22 cellular contexts compared by ENCODE assay signal in genomic region chr21:45350206-45350854, GRCh38. TPM values are rescaled to one million over a fixed set of nuclear protein-coding genes. Genes with fewer than 3 reads are reported as not detected.
DNase-seq lines count a peak whose midpoint lies in the region; ATAC-seq and TF ChIP-seq lines count a peak whose summit lies in the region.
"Had no signal": no experiment of that assay in that cellular context is flagged by ENCODE, and none has a peak within 500 bp of the region (broad histone marks: within the 10 kb centered on the region; RNA-seq: fewer than 3 reads in every experiment).

No MANE protein-coding gene starts in this region.

- H2AK5ac ChIP-seq in trophoblast cell (ENCODE audit: low read length): no peak overlapping the region

- no peak overlapping the region for H4K12ac ChIP-seq in trophoblast cell (ENCODE audit: low read depth, low read length)

- no peak overlapping the region for H2BK120ac ChIP-seq in trophoblast cell (ENCODE audit: insufficient read depth, low read length, poor library complexity)

- H3K4me3 Mint-ChIP-seq in activated naive CD4-positive, alpha-beta T cell treated with anti-CD3 and anti-CD28 coated beads for 36 hours: no peak overlapping the region
- H3K4me3 Mint-ChIP-seq: CD4-positive, alpha-beta T cell; HFFc6 had no signal

- H2BK5ac ChIP-seq in trophoblast cell (ENCODE audit: low read depth, low read length, poor library complexity): no peak overlapping the region

- CTCF ChIA-PET in activated naive CD4-positive, alpha-beta T cell treated with anti-CD3 and anti-CD28 coated beads for 36 hours (lab: Charles Lee): no interaction called here

- peak overlapping the region in 8 of 11 experiments; percentile 10 to 72 (median 50); a peak in 12 of 22 replicates for H3K4me2 ChIP-seq in BLaER1 treated with 17β-estradiol and CSF1 and Interleukin-3, amounts not matched to agents 10 nM and 100 nM
- no peak overlapping the region for H3K4me2 ChIP-seq in trophoblast cell (ENCODE audit: low read length)
- H3K4me2 ChIP-seq: PC-9 had no signal

- no peak overlapping the region for H3K4me3 ChIP-seq in BLaER1 treated with 17β-estradiol and CSF1 and Interleukin-3, amounts not matched to agents 10 nM and 100 nM
- H3K4me3 ChIP-seq in esophagus squamous epithelium (no peak overlapping the region), trophoblast cell (ENCODE audit: low read depth, low read length) (peak overlapping the region; percentile 17)
- H3K4me3 ChIP-seq: coronary artery, GM12878, left lung, PC-9 had no signal

- H3K9me3 ChIP-seq in BLaER1 treated with 17β-estradiol and CSF1 and Interleukin-3, amounts not matched to agents 10 nM and 100 nM (replicated peaks in 1 of 11): no peaks in the 10 kb centered on the region
- H3K9me3 ChIP-seq in esophagus squamous epithelium (no peaks in the 10 kb centered on the region), trophoblast cell (ENCODE audit: insufficient read depth, low read depth, low read length) (peaks cover 2% of the 10 kb centered on the region)
- H3K9me3 ChIP-seq: left lung had no signal

- 80 to 81% methylated on average over 8 of the region's 8 CpGs for WGBS in esophagus squamous epithelium, 2 donors
- WGBS in trophoblast cell (ENCODE audit: extremely low coverage, insufficient coverage, insufficient read length): no CpG with 5 or more reads among the region's 8 CpGs

- no peak overlapping the region for H3K14ac ChIP-seq in trophoblast cell (ENCODE audit: low read length)

- no peaks in the 10 kb centered on the region for H3K36me3 ChIP-seq in BLaER1 treated with 17β-estradiol and CSF1 and Interleukin-3, amounts not matched to agents 10 nM and 100 nM
- no peaks in the 10 kb centered on the region for H3K36me3 ChIP-seq in esophagus squamous epithelium
- no peaks in the 10 kb centered on the region for H3K36me3 ChIP-seq in trophoblast cell (ENCODE audit: control insufficient read depth in 1 of 2, insufficient read depth in 2 of 2, low read length in 2 of 2)
- H3K36me3 ChIP-seq: left lung had no signal

- no peak overlapping the region for H3K9ac ChIP-seq in BLaER1 treated with 17β-estradiol and CSF1 and Interleukin-3, amounts not matched to agents 10 nM and 100 nM
- no peak overlapping the region for H3K9ac ChIP-seq in trophoblast cell (ENCODE audit: low read length)

- no peak for DNase-seq in esophagus squamous epithelium (lab: John Stamatoyannopoulos, UW)
- no peak for DNase-seq in trophoblast cell
- DNase-seq in activated naive CD4-positive, alpha-beta T cell treated with anti-CD3 and anti-CD28 coated beads for 36 hours: no peak
- DNase-seq: activated CD4-positive, alpha-beta T cell treated with anti-CD3 and anti-CD28 coated beads, Interleukin-2, amount 50 U/mL, for 48 hours; activated naive CD4-positive, alpha-beta T cell treated with Interleukin-2 at 50 U/mL for 16 hours; CD4-positive, alpha-beta T cell; HFFc6; KBM-7; NCI-H1694; NCI-H2227 treated with DMSO at 0.1 percent for 48 hours; NCI-H82; PC-9; stimulated activated CD4-positive, alpha-beta T cell treated with anti-CD3 and anti-CD28 coated beads, Interleukin-2, amount 100 ng/mL, for 24 hours; stimulated activated naive CD4-positive, alpha-beta T cell treated with Interleukin-2 at 50 U/mL for 16 hours had no signal

- 0 out of 22 replicates have a peak, but pooled peaks cover 0 to 8% (median 0%) of the 10 kb centered on the region in 11 experiments for H4K20me1 ChIP-seq in BLaER1 treated with 17β-estradiol and CSF1 and Interleukin-3, amounts not matched to agents 10 nM and 100 nM

- H4K91ac ChIP-seq in trophoblast cell (ENCODE audit: low read depth, low read length): no peak overlapping the region

- H3K36me3 Mint-ChIP-seq in activated naive CD4-positive, alpha-beta T cell treated with anti-CD3 and anti-CD28 coated beads for 36 hours (ENCODE audit: low read depth): no peaks in the 10 kb centered on the region

- H3K79me1 ChIP-seq in trophoblast cell (ENCODE audit: low read length): peaks cover 3% of the 10 kb centered on the region

- H3K27ac ChIP-seq in BLaER1 treated with 17β-estradiol and CSF1 and Interleukin-3, amounts not matched to agents 10 nM and 100 nM: no peak overlapping the region
- H3K27ac ChIP-seq in VCaP (peak overlapping the region; percentile 38; the same call in 1 of the 2 replicates), esophagus squamous epithelium (peak overlapping the region in 3 of 4 donors; percentile 71 to 81 (median 78)), trophoblast cell (ENCODE audit: low read depth, low read length) (no peak overlapping the region)
- H3K27ac ChIP-seq: PC-9 had no signal

- TF ChIP-seq CTCF in VCaP (conservative IDR thresholded peaks at IDR 0.05): no peak
- no peak for TF ChIP-seq CTCF in esophagus squamous epithelium (IDR thresholded peaks at IDR 0.05)

- peaks cover 5% of the 10 kb centered on the region for H3K27me3 Mint-ChIP-seq in activated naive CD4-positive, alpha-beta T cell treated with anti-CD3 and anti-CD28 coated beads for 36 hours (ENCODE audit: low read depth)
- H3K27me3 Mint-ChIP-seq: CD4-positive, alpha-beta T cell had no signal

- intact Hi-C loops in esophagus squamous epithelium (cut with DNase I): no loop called here
- intact Hi-C loops in activated naive CD4-positive, alpha-beta T cell treated with anti-CD3 and anti-CD28 coated beads for 36 hours (cut with micrococcal nuclease): no loop called here

- no peak overlapping the region for H3K18ac ChIP-seq in trophoblast cell (ENCODE audit: low read length)

- peaks cover 7 to 16% (median 13%) of the 10 kb centered on the region in 11 experiments; a peak in 17 of 22 replicates for H3K27me3 ChIP-seq in BLaER1 treated with 17β-estradiol and CSF1 and Interleukin-3, amounts not matched to agents 10 nM and 100 nM
- H3K27me3 ChIP-seq in esophagus squamous epithelium (peaks cover 0 to 12% (median 0%) of the 10 kb centered on the region in 4 donors), trophoblast cell (ENCODE audit: insufficient read depth, low read length) (no peaks in the 10 kb centered on the region)

- no peak overlapping the region for H4K8ac ChIP-seq in trophoblast cell (ENCODE audit: low read depth, low read length)

- no peaks in the 10 kb centered on the region for H3K9me3 Mint-ChIP-seq in activated naive CD4-positive, alpha-beta T cell treated with anti-CD3 and anti-CD28 coated beads for 36 hours
- H3K9me3 Mint-ChIP-seq: CD4-positive, alpha-beta T cell; HFFc6 had no signal

- H3K4ac ChIP-seq in trophoblast cell (ENCODE audit: low read depth, low read length): no peak overlapping the region

- no peaks in the 10 kb centered on the region for H3K79me2 ChIP-seq in trophoblast cell (ENCODE audit: control insufficient read depth, insufficient read depth, low read length, poor library complexity)

- H3K4me1 ChIP-seq in BLaER1 treated with 17β-estradiol and CSF1 and Interleukin-3, amounts not matched to agents 10 nM and 100 nM: peaks cover 15 to 78% (median 60%) of the 10 kb centered on the region in 10 experiments
- H3K4me1 ChIP-seq in esophagus squamous epithelium (peaks cover 12 to 65% (median 27%) of the 10 kb centered on the region in 3 donors), trophoblast cell (ENCODE audit: control insufficient read depth in 1 of 2, insufficient read depth in 2 of 2, low read length in 2 of 2) (peaks cover 12 to 28% of the 10 kb centered on the region in 2 experiments)
- H3K4me1 ChIP-seq: left lung had no signal

- H3K4me1 Mint-ChIP-seq in activated naive CD4-positive, alpha-beta T cell treated with anti-CD3 and anti-CD28 coated beads for 36 hours (ENCODE audit: low read depth): no peaks in the 10 kb centered on the region

- ATAC-seq in HG03521 (IDR thresholded peaks at IDR 0.05; ENCODE audit: unreplicated experiment): no peak
- no peak for ATAC-seq in GM19351 (IDR thresholded peaks at IDR 0.05; ENCODE audit: unreplicated experiment)
- ATAC-seq in HG03175 (IDR thresholded peaks at IDR 0.05; ENCODE audit: unreplicated experiment): no peak
- ATAC-seq: GM12878 had no signal

- no peak overlapping the region for H2BK12ac ChIP-seq in trophoblast cell (ENCODE audit: low read length)

- no peak for TF ChIP-seq POLR2A in esophagus squamous epithelium (IDR thresholded peaks at IDR 0.05)

- H2AFZ ChIP-seq in trophoblast cell (ENCODE audit: insufficient read depth, low read length, poor library complexity): no peak overlapping the region
- H2AFZ ChIP-seq: PC-9 had no signal

- H3K27ac Mint-ChIP-seq in activated naive CD4-positive, alpha-beta T cell treated with anti-CD3 and anti-CD28 coated beads for 36 hours: no peak overlapping the region
- H3K27ac Mint-ChIP-seq: CD4-positive, alpha-beta T cell; HFFc6 had no signal

- peak overlapping the region; percentile 44 for H3K23ac ChIP-seq in trophoblast cell (ENCODE audit: low read length)

RNA-seq across cellular contexts. Expression of gene COL18A1, which starts 54.6 kb away (rescaled TPM):
- 10 to 100 TPM; 38.9 to 69.0 (median 52.5) TPM for total RNA-seq in esophagus squamous epithelium
- 174 and 188 TPM in 2 replicates for polyA plus RNA-seq in trophoblast cell (2013)
- total RNA-seq in activated naive CD4-positive, alpha-beta T cell treated with anti-CD3 and anti-CD28 coated beads for 36 hours: 10 to 100 TPM; 10.3 to 12.6 TPM

Comparison
In these comparisons a context has a peak if more than half of its experiments do, and no peak if none do; other contexts are left out.
1. H3K27ac ChIP-seq: peak in VCaP (single experiment) and esophagus squamous epithelium (3 of 4); none in BLaER1 treated with 17β-estradiol and CSF1 and Interleukin-3, amounts not matched to agents 10 nM and 100 nM (0 of 11) and trophoblast cell (single experiment).